ENCODE assay signal across 10 cellular contexts in the genomic region with DNA sequence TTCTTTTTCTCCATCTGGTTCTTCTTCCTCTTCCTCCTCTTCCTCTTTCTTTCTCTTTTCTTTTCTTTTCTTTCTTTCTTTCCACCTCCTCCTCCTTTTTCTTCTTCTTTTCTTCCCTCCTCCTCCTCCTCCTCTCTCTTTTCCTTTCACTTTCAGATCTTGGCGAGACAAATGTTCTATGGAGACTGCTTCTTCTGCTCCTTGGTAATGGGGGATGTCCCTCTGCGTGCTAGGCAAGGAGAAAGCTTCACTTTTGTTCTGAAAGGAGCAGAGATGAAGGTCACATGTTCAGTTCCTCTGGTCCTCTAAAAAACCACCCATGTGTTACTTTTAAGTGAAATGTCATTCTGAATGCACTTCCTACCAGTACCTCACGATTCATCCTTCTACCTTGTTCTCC. TPM values are rescaled to one million over a fixed set of nuclear protein-coding genes. Genes with fewer than 3 reads are reported as not detected.
DNase-seq lines count a peak whose midpoint lies in the region; ATAC-seq lines count a peak whose summit lies in the region.
"Had no signal": no experiment of that assay in that cellular context is flagged by ENCODE, and none has a peak within 500 bp of the region (broad histone marks: within the 10 kb centered on the region; RNA-seq: fewer than 3 reads in every experiment).

No MANE protein-coding gene starts in this region.

- no peak overlapping the region for H2AFZ ChIP-seq in neuronal stem cell (ENCODE audit: low read length)

- H3K36me3 ChIP-seq in BLaER1 treated with 17β-estradiol and CSF1 and Interleukin-3, amounts not matched to agents 10 nM and 100 nM: peaks cover 0 to 8% (median 2%) of the 10 kb centered on the region in 11 experiments; a peak in 9 of 22 replicates
- peaks cover 0 to 18% of the 10 kb centered on the region in 2 donors for H3K36me3 ChIP-seq in neuronal stem cell (replicated peaks in 1 of 2; ENCODE audit: control insufficient read depth in 2 of 2, insufficient read depth in 2 of 2, low read length in 2 of 2)

- in situ Hi-C loops in G401 (cut with HindIII; ENCODE audit: low sequenced_read_pairs): no loop called here

- peaks cover 29 to 47% (median 42%) of the 10 kb centered on the region in 11 experiments for H3K27me3 ChIP-seq in BLaER1 treated with 17β-estradiol and CSF1 and Interleukin-3, amounts not matched to agents 10 nM and 100 nM
- H3K27me3 ChIP-seq in neuronal stem cell (ENCODE audit: control insufficient read depth in 3 of 3, insufficient read depth in 3 of 3, low read depth in 1 of 3, low read length in 3 of 3): no peaks in the 10 kb centered on the region

- no peak overlapping the region for H2BK12ac ChIP-seq in neuronal stem cell (ENCODE audit: low read length)

- DNase-seq in G401 (ENCODE audit: low spot score) (no peak), neuronal stem cell (ENCODE audit: low spot score) (no peak), retina (no peak), D341Med (ENCODE audit: low spot score) (no peak)
- DNase-seq: NCI-H526 treated with DMSO at 0.1 percent for 48 hours; stimulated activated CD4-positive, alpha-beta T cell treated with anti-CD3 and anti-CD28 coated beads, Interleukin-4, amount 100 ng/mL, for 24 hours had no signal

- no peaks in the 10 kb centered on the region for H3K9me3 ChIP-seq in BLaER1 treated with 17β-estradiol and CSF1 and Interleukin-3, amounts not matched to agents 10 nM and 100 nM (replicated peaks in 1 of 11)
- no peaks in the 10 kb centered on the region for H3K9me3 ChIP-seq in neuronal stem cell (replicated peaks in 1 of 2; ENCODE audit: control insufficient read depth in 2 of 2, insufficient read depth in 1 of 2, low read depth in 1 of 2, low read length in 2 of 2)

- H2BK15ac ChIP-seq in neuronal stem cell (ENCODE audit: low read length): no peak overlapping the region

- peaks cover 23 to 68% (median 40%) of the 10 kb centered on the region in 11 experiments; a peak in 19 of 22 replicates for H4K20me1 ChIP-seq in BLaER1 treated with 17β-estradiol and CSF1 and Interleukin-3, amounts not matched to agents 10 nM and 100 nM

- no peak overlapping the region for H4K8ac ChIP-seq in neuronal stem cell (ENCODE audit: low read depth, low read length)

- H4K91ac ChIP-seq in neuronal stem cell (ENCODE audit: low read depth, low read length, poor library complexity): no peak overlapping the region

- no peak overlapping the region for H2AK5ac ChIP-seq in neuronal stem cell (ENCODE audit: low read depth, low read length)

- peaks cover 52% of the 10 kb centered on the region for H3K4me1 Mint-ChIP-seq in activated naive CD8-positive, alpha-beta T cell (ENCODE audit: low read depth)

- peak overlapping the region in 5 of 10 experiments; percentile 9 to 53 (median 37); a peak in 7 of 20 replicates for H3K4me3 ChIP-seq in BLaER1 treated with 17β-estradiol and CSF1 and Interleukin-3, amounts not matched to agents 10 nM and 100 nM
- H3K4me3 ChIP-seq in neuronal stem cell (ENCODE audit: low read length in 2 of 2): no peak overlapping the region

- H3K27ac Mint-ChIP-seq in activated naive CD8-positive, alpha-beta T cell: peak overlapping the region; percentile 99

- peak overlapping the region in 10 of 11 experiments; percentile 12 to 91 (median 44); a peak in 16 of 22 replicates for H3K27ac ChIP-seq in BLaER1 treated with 17β-estradiol and CSF1 and Interleukin-3, amounts not matched to agents 10 nM and 100 nM
- H3K27ac ChIP-seq in neuronal stem cell (replicated peaks; ENCODE audit: low read length): no peak overlapping the region

- no peak overlapping the region for H3K18ac ChIP-seq in neuronal stem cell (ENCODE audit: low read length)

- H3K9ac ChIP-seq in BLaER1 treated with 17β-estradiol and CSF1 and Interleukin-3, amounts not matched to agents 10 nM and 100 nM: peak overlapping the region; percentile 23 to 86 (median 78); a peak in 18 of 22 replicates
- H3K9ac ChIP-seq in neuronal stem cell (ENCODE audit: low read depth, low read length, poor library complexity): no peak overlapping the region

- no CpG with 5 or more reads among the region's 3 CpGs for WGBS in neuronal stem cell (ENCODE audit: extremely low coverage in 2 of 2, insufficient read length in 2 of 2, insufficient replicate concordance in 1 of 2), 2 donors

- H3K36me3 Mint-ChIP-seq in activated naive CD8-positive, alpha-beta T cell: no peaks in the 10 kb centered on the region

- no peak overlapping the region for H2BK5ac ChIP-seq in neuronal stem cell (ENCODE audit: low read length)

- no peak overlapping the region for H3K4ac ChIP-seq in neuronal stem cell (ENCODE audit: low read length)

- H3K9me3 Mint-ChIP-seq in activated naive CD8-positive, alpha-beta T cell (ENCODE audit: low read depth): no peaks in the 10 kb centered on the region

- H3K79me1 ChIP-seq in neuronal stem cell (ENCODE audit: low read depth, low read length): no peaks in the 10 kb centered on the region

- no peaks in the 10 kb centered on the region for H3K27me3 Mint-ChIP-seq in activated naive CD8-positive, alpha-beta T cell

- H2BK120ac ChIP-seq in neuronal stem cell (ENCODE audit: low read depth, low read length): no peak overlapping the region

- H3K23ac ChIP-seq in neuronal stem cell (ENCODE audit: low read depth, low read length, poor library complexity): no peak overlapping the region

- ATAC-seq in GM19035 (IDR thresholded peaks at IDR 0.05; ENCODE audit: unreplicated experiment): peak; percentile 30
- ATAC-seq in HG03139 (IDR thresholded peaks at IDR 0.05; ENCODE audit: unreplicated experiment): peak; percentile 34

- peak overlapping the region; percentile 74 to 95 (median 89) for H3K4me2 ChIP-seq in BLaER1 treated with 17β-estradiol and CSF1 and Interleukin-3, amounts not matched to agents 10 nM and 100 nM
- no peak overlapping the region for H3K4me2 ChIP-seq in neuronal stem cell (ENCODE audit: insufficient read depth, low read length, poor library complexity, severe bottlenecking)

- H3K14ac ChIP-seq in neuronal stem cell (ENCODE audit: low read length): no peak overlapping the region

- H3K4me3 Mint-ChIP-seq in activated naive CD8-positive, alpha-beta T cell: peak overlapping the region; percentile 82

- peaks cover 56 to 66% (median 62%) of the 10 kb centered on the region in 10 experiments for H3K4me1 ChIP-seq in BLaER1 treated with 17β-estradiol and CSF1 and Interleukin-3, amounts not matched to agents 10 nM and 100 nM
- H3K4me1 ChIP-seq in neuronal stem cell (ENCODE audit: control insufficient read depth in 2 of 2, insufficient read depth in 1 of 2, low read depth in 1 of 2, low read length in 2 of 2): no peaks in the 10 kb centered on the region

RNA-seq across cellular contexts. Expression of a gene that starts 33.2 kb away (rescaled TPM):
- total RNA-seq in G401 (2014; rRNA removed; shearing (Covaris generic)): 7.1 and 9.1 TPM in 2 replicates
- polyA plus RNA-seq in neuronal stem cell (2013, experiment 1 of 2): 113 TPM
- 111 TPM for polyA plus RNA-seq in neuronal stem cell (2013, experiment 2 of 2)
